20 cellular contexts compared by ENCODE assay signal in genomic region chr12:47887529-47887928, GRCh38. TPM values are rescaled to one million over a fixed set of nuclear protein-coding genes. Genes with fewer than 3 reads are reported as not detected.
DNase-seq lines count a peak whose midpoint lies in the region.
"Had no signal": no experiment of that assay in that cellular context is flagged by ENCODE, and none has a peak within 500 bp of the region (broad histone marks: within the 10 kb centered on the region; RNA-seq: fewer than 3 reads in every experiment).

No MANE protein-coding gene starts in this region.

- intact Hi-C loops in activated T-helper 2 cell treated with anti-CD3 and anti-CD28 coated beads, Interferon-gamma antibody, Interleukin-2, Interleukin-4, amounts not matched to agents 10 μg/mL and 5 μg/mL and 100 μg/mL, durations not matched to agents 14 hours and 24 hours and 36 hours (cut with micrococcal nuclease): loop anchor here (5.0 to 10.0 kb wide), 5 partner anchors 75 to 613 kb away; partner anchors contain the start of genes ASB8, RPAP3 and TMEM106C
- intact Hi-C loops in posterior vena cava (cut with DNase I): no loop called here

- POLR2A ChIA-PET in activated CD4-positive, alpha-beta memory T cell treated with anti-CD3 and anti-CD28 coated beads, Interleukin-2, amount 10 ng/mL, durations not matched to agents 7 days and 5 days (lab: Charles Lee): interaction anchor here (12.6 kb wide), 1 partner anchor 14 kb away, joined by 205 read pairs; the partner anchor contains the start of gene VDR

- H3K27ac Mint-ChIP-seq in activated CD4-positive, alpha-beta memory T cell treated with anti-CD3 and anti-CD28 coated beads, Interleukin-2, amount 10 ng/mL, durations not matched to agents 7 days and 5 days: peak overlapping the region; percentile 96
- H3K27ac Mint-ChIP-seq in activated T-helper 2 cell treated with anti-CD3 and anti-CD28 coated beads, Interferon-gamma antibody, Interleukin-2, Interleukin-4, amounts not matched to agents 10 μg/mL and 5 μg/mL and 100 μg/mL, durations not matched to agents 14 hours and 24 hours and 36 hours: peak overlapping the region; percentile 94

- no peaks in the 10 kb centered on the region for H3K9me3 Mint-ChIP-seq in activated CD4-positive, alpha-beta memory T cell treated with anti-CD3 and anti-CD28 coated beads, Interleukin-2, amount 10 ng/mL, durations not matched to agents 7 days and 5 days
- no peaks in the 10 kb centered on the region for H3K9me3 Mint-ChIP-seq in activated T-helper 2 cell treated with anti-CD3 and anti-CD28 coated beads, Interferon-gamma antibody, Interleukin-2, Interleukin-4, amounts not matched to agents 10 μg/mL and 5 μg/mL and 100 μg/mL, durations not matched to agents 14 hours and 24 hours and 36 hours
- H3K9me3 Mint-ChIP-seq: central memory CD8-positive, alpha-beta T cell; neural crest cell had no signal

- H3K36me3 Mint-ChIP-seq in activated CD4-positive, alpha-beta memory T cell treated with anti-CD3 and anti-CD28 coated beads, Interleukin-2, amount 10 ng/mL, durations not matched to agents 7 days and 5 days (ENCODE audit: low read depth): peaks cover 65% of the 10 kb centered on the region
- peaks cover 96% of the 10 kb centered on the region for H3K36me3 Mint-ChIP-seq in activated T-helper 2 cell treated with anti-CD3 and anti-CD28 coated beads, Interferon-gamma antibody, Interleukin-2, Interleukin-4, amounts not matched to agents 10 μg/mL and 5 μg/mL and 100 μg/mL, durations not matched to agents 14 hours and 24 hours and 36 hours (ENCODE audit: low read depth)

- H3K4me1 Mint-ChIP-seq in activated CD4-positive, alpha-beta memory T cell treated with anti-CD3 and anti-CD28 coated beads, Interleukin-2, amount 10 ng/mL, durations not matched to agents 7 days and 5 days: peaks cover 94% of the 10 kb centered on the region
- H3K4me1 Mint-ChIP-seq in activated T-helper 2 cell treated with anti-CD3 and anti-CD28 coated beads, Interferon-gamma antibody, Interleukin-2, Interleukin-4, amounts not matched to agents 10 μg/mL and 5 μg/mL and 100 μg/mL, durations not matched to agents 14 hours and 24 hours and 36 hours (ENCODE audit: low read depth): peaks cover 87% of the 10 kb centered on the region

- no peaks in the 10 kb centered on the region for H3K27me3 Mint-ChIP-seq in activated CD4-positive, alpha-beta memory T cell treated with anti-CD3 and anti-CD28 coated beads, Interleukin-2, amount 10 ng/mL, durations not matched to agents 7 days and 5 days
- no peaks in the 10 kb centered on the region for H3K27me3 Mint-ChIP-seq in activated T-helper 2 cell treated with anti-CD3 and anti-CD28 coated beads, Interferon-gamma antibody, Interleukin-2, Interleukin-4, amounts not matched to agents 10 μg/mL and 5 μg/mL and 100 μg/mL, durations not matched to agents 14 hours and 24 hours and 36 hours (ENCODE audit: low read depth)
- H3K27me3 Mint-ChIP-seq: central memory CD8-positive, alpha-beta T cell had no signal

- H3K4me3 Mint-ChIP-seq in activated CD4-positive, alpha-beta memory T cell treated with anti-CD3 and anti-CD28 coated beads, Interleukin-2, amount 10 ng/mL, durations not matched to agents 7 days and 5 days: no peak overlapping the region
- peak overlapping the region; percentile 49 for H3K4me3 Mint-ChIP-seq in activated T-helper 2 cell treated with anti-CD3 and anti-CD28 coated beads, Interferon-gamma antibody, Interleukin-2, Interleukin-4, amounts not matched to agents 10 μg/mL and 5 μg/mL and 100 μg/mL, durations not matched to agents 14 hours and 24 hours and 36 hours (ENCODE audit: low read depth)
- H3K4me3 Mint-ChIP-seq: central memory CD8-positive, alpha-beta T cell; neural crest cell had no signal

- DNase-seq in activated effector memory CD4-positive, alpha-beta T cell treated with anti-CD3 and anti-CD28 coated beads, Interleukin-2, amount 50 U/mL, for 16 hours: peak; percentile 38
- DNase-seq in activated effector memory CD4-positive, alpha-beta T cell treated with Interleukin-2 at 50 U/mL for 16 hours: no peak
- no peak for DNase-seq in activated CD4-positive, alpha-beta memory T cell treated with anti-CD3 and anti-CD28 coated beads, Interleukin-2, amount 10 ng/mL, durations not matched to agents 7 days and 5 days
- DNase-seq in activated T-helper 2 cell treated with anti-CD3 and anti-CD28 coated beads, Interferon-gamma antibody, Interleukin-2, Interleukin-4, amounts not matched to agents 10 μg/mL and 5 μg/mL and 100 μg/mL, durations not matched to agents 14 hours and 24 hours and 36 hours (ENCODE audit: low spot score): no peak
- DNase-seq in posterior vena cava (ENCODE audit: low spot score): peak; percentile 23
- DNase-seq in NCI-H446 (lab: John Stamatoyannopoulos, UW): no peak
- no peak for DNase-seq in DMS79 (lab: John Stamatoyannopoulos, UW)
- DNase-seq: body of pancreas; dermis blood vessel endothelial cell; glutamatergic neuron; H7; KBM-7; mesenchymal stem cell; MM.1S; NCI-H1930; NCI-H2171 treated with DMSO at 0.1 percent for 48 hours; NCI-H510A treated with DMSO at 0.1 percent for 48 hours; stimulated activated CD4-positive, alpha-beta T cell treated with anti-CD3 and anti-CD28 coated beads, Interleukin-1b, Interleukin-23, amount 100 ng/mL, for 48 hours had no signal

- CTCF ChIA-PET in activated CD4-positive, alpha-beta memory T cell treated with anti-CD3 and anti-CD28 coated beads, Interleukin-2, amount 10 ng/mL, durations not matched to agents 7 days and 5 days (lab: Charles Lee): interaction anchor here (1.5 to 5.7 kb wide), 3 partner anchors 40 to 62 kb away, joined by 3 to 28 read pairs (median 5); no protein-coding TSS in a partner anchor

RNA-seq across cellular contexts. Expression of gene VDR, which starts 17.3 kb away (rescaled TPM):
- total RNA-seq in activated CD4-positive, alpha-beta memory T cell treated with anti-CD3 and anti-CD28 coated beads, Interleukin-2, amount 10 ng/mL, durations not matched to agents 7 days and 5 days: 10 to 100 TPM; 62.9 to 65.5 TPM
- 312 and 317 TPM in 2 replicates for total RNA-seq in activated T-helper 2 cell treated with anti-CD3 and anti-CD28 coated beads, Interferon-gamma antibody, Interleukin-2, Interleukin-4, amounts not matched to agents 10 μg/mL and 5 μg/mL and 100 μg/mL, durations not matched to agents 14 hours and 24 hours and 36 hours
- 10 to 100 TPM in 1 of 2 donors, 1 to 10 TPM in 1; 9.6 to 10.2 TPM for total RNA-seq in posterior vena cava
- total RNA-seq: neural crest cell had no signal

Comparison
In these comparisons a context has a peak if more than half of its experiments do, and no peak if none do; other contexts are left out.
1. DNase-seq: peak in activated effector memory CD4-positive, alpha-beta T cell treated with anti-CD3 and anti-CD28 coated beads, Interleukin-2, amount 50 U/mL, for 16 hours (single experiment) and posterior vena cava (single experiment); none in activated effector memory CD4-positive, alpha-beta T cell treated with Interleukin-2 at 50 U/mL for 16 hours (single experiment), activated CD4-positive, alpha-beta memory T cell treated with anti-CD3 and anti-CD28 coated beads, Interleukin-2, amount 10 ng/mL, durations not matched to agents 7 days and 5 days (single experiment), activated T-helper 2 cell treated with anti-CD3 and anti-CD28 coated beads, Interferon-gamma antibody, Interleukin-2, Interleukin-4, amounts not matched to agents 10 μg/mL and 5 μg/mL and 100 μg/mL, durations not matched to agents 14 hours and 24 hours and 36 hours (single experiment), NCI-H446 (0 of 2) and DMS79 (single experiment).
2. RNA of gene VDR, which starts 17.3 kb away (total RNA-seq): 312 to 317 TPM in activated T-helper 2 cell treated with anti-CD3 and anti-CD28 coated beads, Interferon-gamma antibody, Interleukin-2, Interleukin-4, amounts not matched to agents 10 μg/mL and 5 μg/mL and 100 μg/mL, durations not matched to agents 14 hours and 24 hours and 36 hours and 62.9 to 65.5 TPM in activated CD4-positive, alpha-beta memory T cell treated with anti-CD3 and anti-CD28 coated beads, Interleukin-2, amount 10 ng/mL, durations not matched to agents 7 days and 5 days; 9.6 to 10.2 TPM in posterior vena cava; every median in the first group is over 4 times any median in the second.